ENCODE assay signal across 1 cellular context in genomic region chr14:21455912-21456667, GRCh38.
TF ChIP-seq lines count a peak whose summit lies in the region.

Gene CHD8, minus strand, starts transcription at chr14:21456123. Its CDS starts 24,480 bp downstream, at chr14:21431643.

TF ChIP-seq in HepG2, 621 proteins besides CTCF, POLR2A, EP300 and RAD21 (continued from another document and continues in another):
- TF ChIP-seq AFF4 (CRISPR knock-in tag; IDR thresholded peaks at IDR 0.05) = no peak
- peak; percentile 93 for TF ChIP-seq PPARG (CRISPR knock-in tag; conservative IDR thresholded peaks at IDR 0.05)
- TF ChIP-seq DNMT3B (CRISPR knock-in tag; conservative IDR thresholded peaks at IDR 0.05) = no peak
- peak; percentile 97 for TF ChIP-seq YY1 (IDR thresholded peaks at IDR 0.05; ENCODE audit: insufficient read depth, insufficient replicate concordance, low read depth, low read length)
- no peak for TF ChIP-seq PRDM4 (CRISPR knock-in tag; IDR thresholded peaks at IDR 0.05; ENCODE audit: borderline replicate concordance)
- TF ChIP-seq HMGXB3 (CRISPR knock-in tag; IDR thresholded peaks at IDR 0.05; ENCODE audit: borderline replicate concordance) = peak; percentile 91; the same call in 1 of the 2 replicates
- TF ChIP-seq ARNT2 (CRISPR knock-in tag; IDR thresholded peaks at IDR 0.05; ENCODE audit: low read depth) = peak; percentile 79; the same call in 1 of the 2 replicates
- TF ChIP-seq ZNF235 (CRISPR knock-in tag; IDR thresholded peaks at IDR 0.05; ENCODE audit: borderline replicate concordance) = no peak
- peak; percentile 44; the same call in 1 of the 2 replicates for TF ChIP-seq BRF2 (CRISPR knock-in tag; IDR thresholded peaks at IDR 0.05)
- TF ChIP-seq ZFP91 (CRISPR knock-in tag; IDR thresholded peaks at IDR 0.05; ENCODE audit: borderline replicate concordance) = peak; percentile 92
- peak; percentile 20; the same call in 1 of the 2 replicates for TF ChIP-seq KLF12 (CRISPR knock-in tag; IDR thresholded peaks at IDR 0.05; ENCODE audit: borderline replicate concordance)
- TF ChIP-seq ZNF280B (CRISPR knock-in tag; IDR thresholded peaks at IDR 0.05; ENCODE audit: borderline replicate concordance) = peak; percentile 69; the same call in 1 of the 2 replicates
- TF ChIP-seq ZBTB43 (CRISPR knock-in tag; conservative IDR thresholded peaks at IDR 0.05) = no peak; the same call in 1 of the 2 replicates
- no peak for TF ChIP-seq TRIM24 (CRISPR knock-in tag; IDR thresholded peaks at IDR 0.05)
- TF ChIP-seq CAMTA2 (CRISPR knock-in tag; IDR thresholded peaks at IDR 0.05; ENCODE audit: borderline replicate concordance) = no peak
- TF ChIP-seq ZFP82 (CRISPR knock-in tag; IDR thresholded peaks at IDR 0.05; ENCODE audit: borderline replicate concordance) = 0 out of 2 replicates have a peak, but pooled peaks have one; percentile 59
- no peak for TF ChIP-seq NFIB (CRISPR knock-in tag; IDR thresholded peaks at IDR 0.05; ENCODE audit: borderline replicate concordance)
- no peak for TF ChIP-seq HDAC6 (IDR thresholded peaks at IDR 0.05; ENCODE audit: low read depth, low read length)
- 0 out of 2 replicates have a peak, but pooled peaks have one; percentile 26 for TF ChIP-seq CHD4 (IDR thresholded peaks at IDR 0.05; ENCODE audit: borderline replicate concordance, low read length)
- TF ChIP-seq NFATC3 (CRISPR knock-in tag; IDR thresholded peaks at IDR 0.05) = peak; percentile 21; the same call in 1 of the 2 replicates
- peak; percentile 96 for TF ChIP-seq ZNF350 (CRISPR knock-in tag; IDR thresholded peaks at IDR 0.05; ENCODE audit: borderline replicate concordance, low read depth)
- no peak for TF ChIP-seq ZNF530 (CRISPR knock-in tag; IDR thresholded peaks at IDR 0.05; ENCODE audit: low read depth)
- TF ChIP-seq ZFP41 (CRISPR knock-in tag; IDR thresholded peaks at IDR 0.05; ENCODE audit: borderline replicate concordance) = no peak
- TF ChIP-seq ZNF672 (CRISPR knock-in tag; IDR thresholded peaks at IDR 0.05) = no peak
- TF ChIP-seq DR1 (CRISPR knock-in tag; IDR thresholded peaks at IDR 0.05) = peak; percentile 90; the same call in 1 of the 2 replicates
- 0 out of 2 replicates have a peak, but pooled peaks have one; percentile 88 for TF ChIP-seq BRD4 (CRISPR knock-in tag; IDR thresholded peaks at IDR 0.05)
- TF ChIP-seq ZNF296 (CRISPR knock-in tag; conservative IDR thresholded peaks at IDR 0.05) = no peak
- TF ChIP-seq NR1H2 (CRISPR knock-in tag; IDR thresholded peaks at IDR 0.05; ENCODE audit: borderline replicate concordance, low read depth) = no peak
- TF ChIP-seq PHF20 (CRISPR knock-in tag; IDR thresholded peaks at IDR 0.05) = peak; percentile 97
- TF ChIP-seq ZFP1 (CRISPR knock-in tag; IDR thresholded peaks at IDR 0.05) = peak; percentile 87; the same call in 1 of the 2 replicates
- peak; percentile 65 for TF ChIP-seq BCL6 (CRISPR knock-in tag; IDR thresholded peaks at IDR 0.05)
- TF ChIP-seq MIER3 (CRISPR knock-in tag; IDR thresholded peaks at IDR 0.05; ENCODE audit: borderline replicate concordance) = peak; percentile 92
- TF ChIP-seq ZNF496 (CRISPR knock-in tag; IDR thresholded peaks at IDR 0.05; ENCODE audit: insufficient replicate concordance) = no peak
- peak; percentile 89 for TF ChIP-seq ZBTB25 (CRISPR knock-in tag; IDR thresholded peaks at IDR 0.05)
- 0 out of 2 replicates have a peak, but pooled peaks have one; percentile 69 for TF ChIP-seq SMAD9 (CRISPR knock-in tag; IDR thresholded peaks at IDR 0.05)
- TF ChIP-seq ZNF512B (CRISPR knock-in tag; IDR thresholded peaks at IDR 0.05; ENCODE audit: borderline replicate concordance) = 0 out of 2 replicates have a peak, but pooled peaks have one; percentile 53
